8 cellular contexts compared by ENCODE assay signal in the genomic region with DNA sequence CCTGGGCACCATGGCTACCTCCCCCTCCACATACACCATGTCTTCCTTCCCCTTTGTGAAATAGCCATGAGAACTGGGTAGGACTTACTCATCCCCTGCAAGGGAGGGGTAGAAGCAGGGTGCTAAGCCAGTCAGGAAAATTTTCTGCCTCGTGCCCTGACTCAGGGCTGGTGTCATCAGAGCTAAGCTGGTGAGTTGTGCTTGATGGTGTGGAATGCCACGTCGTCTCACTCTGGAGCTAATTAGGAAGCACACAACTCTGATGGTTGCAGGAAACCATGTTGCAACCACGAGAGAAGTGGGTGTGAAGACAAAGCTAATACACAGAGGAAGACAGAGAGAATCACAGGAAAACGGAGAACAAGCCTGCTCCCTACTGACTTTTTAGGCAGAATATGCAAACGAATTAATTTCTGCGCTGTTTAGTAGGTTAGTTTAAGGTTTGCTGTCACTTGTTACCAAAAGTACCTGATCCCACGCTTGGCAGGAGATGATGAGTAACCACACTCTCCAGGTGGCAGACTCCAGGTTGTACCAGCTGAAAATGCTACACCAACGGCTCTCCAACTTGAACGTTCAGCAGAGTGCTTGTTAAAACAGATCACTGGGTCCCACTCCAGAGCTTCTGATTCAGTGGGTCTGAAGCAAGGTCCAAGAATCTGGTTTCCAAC. TPM values are rescaled to one million over a fixed set of nuclear protein-coding genes. Genes with fewer than 3 reads are reported as not detected.
DNase-seq lines count a peak whose midpoint lies in the region; ATAC-seq and TF ChIP-seq lines count a peak whose summit lies in the region.

No MANE protein-coding gene starts in this region.

- peaks cover 8% of the 10 kb centered on the region for H3K9me3 Mint-ChIP-seq in activated CD8-positive, alpha-beta T cell treated with anti-CD3 and anti-CD28 coated beads for 36 hours

- DNase-seq in HT1080 (ENCODE audit: low read depth): peak; percentile 83
- DNase-seq in activated CD8-positive, alpha-beta T cell treated with anti-CD3 and anti-CD28 coated beads for 36 hours: peak; percentile 81
- peak; percentile 81 to 90 for DNase-seq in foreskin keratinocyte
- DNase-seq in stimulated activated CD4-positive, alpha-beta T cell treated with anti-CD3 and anti-CD28 coated beads, Interleukin-1b, Interleukin-23, amount 100 ng/mL, for 24 hours (ENCODE audit: low read depth in 4 of 4, low spot score in 1 of 4): peak in 3 of 4 experiments; percentile 28 to 63 (median 44)
- DNase-seq in NCI-H510A (lab: John Stamatoyannopoulos, UW): no peak
- DNase-seq in uterus: no peak
- DNase-seq in mesenteric fat pad (ENCODE audit: low spot score): no peak
- no peak for DNase-seq in ovary

- H3K27ac ChIP-seq in foreskin keratinocyte (peak overlapping the region; percentile 33), uterus (no peak overlapping the region), ovary (no peak overlapping the region)

- TF ChIP-seq CTCF in activated CD8-positive, alpha-beta T cell treated with anti-CD3 and anti-CD28 coated beads for 36 hours (IDR thresholded peaks at IDR 0.05): no peak
- TF ChIP-seq CTCF in foreskin keratinocyte (conservative IDR thresholded peaks at IDR 0.05): no peak
- no peak for TF ChIP-seq CTCF in uterus (IDR thresholded peaks at IDR 0.05)
- no peak for TF ChIP-seq CTCF in ovary (IDR thresholded peaks at IDR 0.05)

- H3K36me3 ChIP-seq in uterus (no peaks in the 10 kb centered on the region), ovary (no peaks in the 10 kb centered on the region)

- TF ChIP-seq POLR2A in uterus (IDR thresholded peaks at IDR 0.05) (no peak), ovary (IDR thresholded peaks at IDR 0.05) (no peak)

- peaks cover 60% of the 10 kb centered on the region for H3K36me3 Mint-ChIP-seq in activated CD8-positive, alpha-beta T cell treated with anti-CD3 and anti-CD28 coated beads for 36 hours (ENCODE audit: low read depth)

- CTCF ChIA-PET in activated CD8-positive, alpha-beta T cell treated with anti-CD3 and anti-CD28 coated beads for 36 hours (lab: Charles Lee): interaction anchor here (1.3 to 1.9 kb wide), 7 partner anchors 10 to 55 kb away, joined by 3 to 7 read pairs (median 4); a partner anchor contains a TSS

- 83 to 87% (median 86%) methylated on average over 10 of the region's 10 CpGs for WGBS in ovary, 3 donors

- H3K27ac Mint-ChIP-seq in activated CD8-positive, alpha-beta T cell treated with anti-CD3 and anti-CD28 coated beads for 36 hours: peak overlapping the region; percentile 97

- peaks cover 8% of the 10 kb centered on the region for H3K4me1 ChIP-seq in foreskin keratinocyte
- H3K4me1 ChIP-seq in uterus: no peaks in the 10 kb centered on the region
- H3K4me1 ChIP-seq in ovary (ENCODE audit: insufficient read depth): no peaks in the 10 kb centered on the region

- H3K27me3 ChIP-seq in foreskin keratinocyte: no peaks in the 10 kb centered on the region
- no peaks in the 10 kb centered on the region for H3K27me3 ChIP-seq in uterus
- H3K27me3 ChIP-seq in ovary: no peaks in the 10 kb centered on the region

- peak; percentile 96 for ATAC-seq in activated CD8-positive, alpha-beta T cell treated with anti-CD3 and anti-CD28 coated beads for 36 hours
- ATAC-seq in foreskin keratinocyte: peak; percentile 98

- POLR2A ChIA-PET in activated CD8-positive, alpha-beta T cell treated with anti-CD3 and anti-CD28 coated beads for 36 hours (lab: Charles Lee): interaction anchor here (0.9 to 2.4 kb wide), 7 partner anchors 10 to 54 kb away, joined by 3 to 11 read pairs (median 4); a partner anchor contains a TSS

- intact Hi-C loops in activated CD8-positive, alpha-beta T cell treated with anti-CD3 and anti-CD28 coated beads for 36 hours (cut with micrococcal nuclease): no loop called here
- intact Hi-C loops in uterus (cut with DNase I; ENCODE audit: low total_unique reads): no loop called here
- intact Hi-C loops in ovary (cut with DNase I): no loop called here

- H3K9me3 ChIP-seq in uterus (no peaks in the 10 kb centered on the region), ovary (no peaks in the 10 kb centered on the region)

- TF ChIP-seq EP300 in ovary (IDR thresholded peaks at IDR 0.05): no peak

- H3K27me3 Mint-ChIP-seq in activated CD8-positive, alpha-beta T cell treated with anti-CD3 and anti-CD28 coated beads for 36 hours: no peaks in the 10 kb centered on the region

- H3K4me3 ChIP-seq in uterus (no peak overlapping the region), ovary (no peak overlapping the region)

- peak overlapping the region; percentile 42 for H3K4me3 Mint-ChIP-seq in activated CD8-positive, alpha-beta T cell treated with anti-CD3 and anti-CD28 coated beads for 36 hours

- peaks cover 62% of the 10 kb centered on the region for H3K4me1 Mint-ChIP-seq in activated CD8-positive, alpha-beta T cell treated with anti-CD3 and anti-CD28 coated beads for 36 hours (ENCODE audit: low read depth)

RNA-seq across cellular contexts. Expression of a gene that starts 54.5 kb away (rescaled TPM):
- 16.1 and 16.4 TPM in 2 replicates for total RNA-seq in HT1080 (2014; rRNA removed; shearing (Covaris generic))
- polyA plus RNA-seq in HT1080 (2015; cell fraction: cytosol; rRNA removed): 9.1 and 9.3 TPM in 2 replicates
- 17.7 and 23.8 TPM in 2 replicates for polyA plus RNA-seq in HT1080 (2015; cell fraction: nucleus; rRNA removed)
- 100 to 1,000 TPM; 142 to 143 TPM for total RNA-seq in activated CD8-positive, alpha-beta T cell treated with anti-CD3 and anti-CD28 coated beads for 36 hours
- 28.2 and 31.2 TPM in 2 replicates for total RNA-seq in foreskin keratinocyte
- polyA plus RNA-seq in foreskin keratinocyte: 19.4 and 25.6 TPM in 2 replicates
- total RNA-seq in uterus: 10 to 100 TPM in 2 of 4 donors, 1 to 10 TPM in 2; 3.3 to 24.6 (median 13.4) TPM
- 82.2 TPM for total RNA-seq in mesenteric fat pad
- 10 to 100 TPM in 4 of 7 donors, 1 to 10 TPM in 3; 7.6 to 15.5 (median 10.0) TPM for total RNA-seq in ovary
- polyA plus RNA-seq in ovary: 1 to 10 TPM; 5.4 to 8.9 TPM

Comparison
In these comparisons a context has a peak if more than half of its experiments do, and no peak if none do; other contexts are left out.
1. DNase-seq: peak in HT1080 (single experiment), activated CD8-positive, alpha-beta T cell treated with anti-CD3 and anti-CD28 coated beads for 36 hours (single experiment), foreskin keratinocyte (2 of 2) and stimulated activated CD4-positive, alpha-beta T cell treated with anti-CD3 and anti-CD28 coated beads, Interleukin-1b, Interleukin-23, amount 100 ng/mL, for 24 hours (3 of 4); none in NCI-H510A (single experiment), uterus (0 of 2), mesenteric fat pad (single experiment) and ovary (0 of 5).